Comparison of ENCODE assay signal across 8 cellular contexts in the genomic region with DNA sequence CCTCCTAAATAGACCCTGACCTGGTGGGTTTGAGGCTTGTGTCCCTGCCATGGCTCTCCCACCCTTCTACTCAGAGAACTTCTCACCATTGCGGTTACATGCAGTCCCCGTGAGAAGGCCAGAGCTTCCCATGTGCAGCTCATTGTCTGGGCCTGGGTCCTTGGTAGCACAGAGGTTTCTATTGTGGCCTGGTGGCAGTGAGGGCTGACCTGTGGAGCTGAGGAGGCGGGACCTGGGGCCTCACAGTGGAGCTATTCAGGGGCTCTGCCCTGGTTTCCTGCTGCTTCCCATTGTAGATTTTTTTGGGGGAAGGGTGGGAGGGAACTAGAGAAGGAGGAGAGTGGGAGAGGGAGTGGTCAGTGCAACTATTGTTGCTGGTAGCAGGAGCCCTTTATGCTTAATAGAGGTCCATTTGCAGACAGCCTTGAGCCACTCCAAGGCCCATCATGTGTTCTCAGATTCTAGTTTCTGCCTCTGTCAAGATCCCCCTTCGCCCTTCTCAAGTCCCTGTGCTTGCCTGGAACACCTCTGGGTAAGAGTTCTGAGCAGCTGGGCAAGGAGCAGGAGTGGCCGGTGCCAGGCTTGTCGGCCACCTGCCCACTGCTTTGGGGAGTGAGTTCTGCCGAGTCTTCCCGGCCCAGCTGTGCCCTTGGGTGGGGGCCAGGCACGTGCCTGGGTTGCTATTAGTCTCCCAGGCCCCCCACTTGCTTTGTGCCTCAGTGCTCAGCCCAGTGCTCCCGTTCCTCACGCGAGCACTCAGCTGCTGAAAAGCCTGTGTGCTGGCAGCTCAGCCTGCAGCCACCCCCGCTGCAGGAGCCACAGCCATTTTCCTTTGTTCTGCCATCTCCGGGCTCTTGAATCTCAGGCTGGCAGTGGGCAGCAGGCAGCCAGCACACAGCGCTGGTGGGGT. TPM values are rescaled to one million over a fixed set of nuclear protein-coding genes. Genes with fewer than 3 reads are reported as not detected.
DNase-seq lines count a peak whose midpoint lies in the region; ATAC-seq and TF ChIP-seq lines count a peak whose summit lies in the region.

No MANE protein-coding gene starts in this region.

- no peaks in the 10 kb centered on the region for H3K27me3 ChIP-seq in CD4-positive, CD25-positive, alpha-beta regulatory T cell (ENCODE audit: control insufficient read depth, insufficient read depth, low read length)
- no peaks in the 10 kb centered on the region for H3K27me3 ChIP-seq in Loucy (ENCODE audit: insufficient read depth, low read length, poor library complexity, severe bottlenecking)
- H3K27me3 ChIP-seq in smooth muscle cell (ENCODE audit: low read depth), result no peaks in the 10 kb centered on the region

- no peak for ATAC-seq in CD4-positive, CD25-positive, alpha-beta regulatory T cell (ENCODE audit: low read depth in 2 of 2)

- H3K9me3 ChIP-seq in CD4-positive, CD25-positive, alpha-beta regulatory T cell (ENCODE audit: control insufficient read depth in 2 of 2, low read length in 2 of 2), result no peaks in the 10 kb centered on the region
- H3K9me3 ChIP-seq in Loucy (ENCODE audit: insufficient read depth, low read depth, low read length), result no peaks in the 10 kb centered on the region
- H3K9me3 ChIP-seq in smooth muscle cell (replicated peaks; ENCODE audit: low read depth), result no peaks in the 10 kb centered on the region

- peak overlapping the region; percentile 85 for H3K27ac ChIP-seq in CD4-positive, CD25-positive, alpha-beta regulatory T cell (ENCODE audit: insufficient read depth, low read length, poor library complexity, severe bottlenecking)
- peak overlapping the region; percentile 63 for H3K27ac ChIP-seq in smooth muscle cell (ENCODE audit: low read depth)

- H3K4me3 Mint-ChIP-seq in CD4-positive, CD25-positive, alpha-beta regulatory T cell, result peak overlapping the region; percentile 79 to 100 (median 90)

- no peaks in the 10 kb centered on the region for H3F3A ChIP-seq in Loucy (ENCODE audit: low read depth)
- H3F3A ChIP-seq in smooth muscle cell (ENCODE audit: low read depth), result peaks cover 15% of the 10 kb centered on the region

- TF ChIP-seq CTCF in Loucy (conservative IDR thresholded peaks at IDR 0.05; ENCODE audit: low read length) (no peak), smooth muscle cell (IDR thresholded peaks at IDR 0.05; ENCODE audit: borderline replicate concordance, insufficient read depth, poor library complexity, severe bottlenecking) (no peak)

- no peaks in the 10 kb centered on the region for H3K27me3 Mint-ChIP-seq in CD4-positive, CD25-positive, alpha-beta regulatory T cell

- WGBS in smooth muscle cell (ENCODE audit: low lambda C conversion rate), result 52% methylated on average over 15 of the region's 15 CpGs

- no peak for DNase-seq in CD4-positive, CD25-positive, alpha-beta regulatory T cell
- DNase-seq in anterior cingulate cortex (lab: John Stamatoyannopoulos, UW) (peak in 53 of 58 donors; percentile 36 to 83 (median 67)), iPS-NIHi7 (ENCODE audit: extremely low spot score) (peak; percentile 79), smooth muscle cell (lab: John Stamatoyannopoulos, UW; ENCODE audit: unreplicated experiment) (no peak), NCI-H226 (no peak), 8988T (no peak), GDM1 (lab: John Stamatoyannopoulos, UW) (no peak)

- H3K4me2 ChIP-seq in Loucy (ENCODE audit: low read depth, low read length, poor library complexity, severe bottlenecking) (peak overlapping the region; percentile 54), smooth muscle cell (peak overlapping the region; percentile 62)

- H3K4me3 ChIP-seq in CD4-positive, CD25-positive, alpha-beta regulatory T cell (ENCODE audit: low read depth, low read length), result peak overlapping the region; percentile 93
- H3K4me3 ChIP-seq in Loucy (ENCODE audit: low read length, poor library complexity, severe bottlenecking), result peak overlapping the region; percentile 14
- H3K4me3 ChIP-seq in smooth muscle cell, result no peak overlapping the region

- peaks cover 28% of the 10 kb centered on the region for H3K36me3 Mint-ChIP-seq in CD4-positive, CD25-positive, alpha-beta regulatory T cell

- H3K4me1 ChIP-seq in CD4-positive, CD25-positive, alpha-beta regulatory T cell (ENCODE audit: control insufficient read depth, insufficient read depth, low read length, poor library complexity, severe bottlenecking), result peaks cover 100% of the 10 kb centered on the region
- H3K4me1 ChIP-seq in Loucy (ENCODE audit: insufficient read depth, low read length, poor library complexity, severe bottlenecking) (peaks cover 83% of the 10 kb centered on the region), smooth muscle cell (ENCODE audit: low read depth) (peaks cover 86% of the 10 kb centered on the region)

- no peaks in the 10 kb centered on the region for H3K9me3 Mint-ChIP-seq in CD4-positive, CD25-positive, alpha-beta regulatory T cell

- peak overlapping the region; percentile 89 to 99 (median 91) for H3K27ac Mint-ChIP-seq in CD4-positive, CD25-positive, alpha-beta regulatory T cell

- H3K9me2 ChIP-seq in Loucy (replicated peaks; ENCODE audit: low read depth, low read length), result no peaks in the 10 kb centered on the region

- peaks cover 21 to 100% (median 78%) of the 10 kb centered on the region in 4 donors for H3K4me1 Mint-ChIP-seq in CD4-positive, CD25-positive, alpha-beta regulatory T cell

- peaks cover 15% of the 10 kb centered on the region for H3K36me3 ChIP-seq in CD4-positive, CD25-positive, alpha-beta regulatory T cell (ENCODE audit: control insufficient read depth, insufficient read depth, low read length)
- no peaks in the 10 kb centered on the region; the same call in 1 of the 2 replicates for H3K36me3 ChIP-seq in Loucy (ENCODE audit: insufficient read depth, low read length)
- H3K36me3 ChIP-seq in smooth muscle cell (ENCODE audit: low read depth), result no peaks in the 10 kb centered on the region

- H4K20me1 ChIP-seq in Loucy (ENCODE audit: insufficient read depth, low read length, poor library complexity, severe bottlenecking) (peaks cover 13% of the 10 kb centered on the region), smooth muscle cell (ENCODE audit: low read depth) (peaks cover 87% of the 10 kb centered on the region)

- H2AFZ ChIP-seq in Loucy (ENCODE audit: low read length) (no peak overlapping the region), smooth muscle cell (ENCODE audit: low read depth) (no peak overlapping the region)

- H3K9ac ChIP-seq in Loucy (ENCODE audit: low read depth, low read length, poor library complexity, severe bottlenecking) (peak overlapping the region; percentile 61), smooth muscle cell (ENCODE audit: low read depth) (no peak overlapping the region)

- H3K79me2 ChIP-seq in Loucy (ENCODE audit: insufficient read depth, low read length), result peaks cover 100% of the 10 kb centered on the region
- H3K79me2 ChIP-seq in smooth muscle cell (ENCODE audit: low read depth), result peaks cover 96% of the 10 kb centered on the region

RNA-seq across cellular contexts. Expression of gene TSPAN14, which starts 10.7 kb away (rescaled TPM):
- 198 TPM for total RNA-seq in CD4-positive, CD25-positive, alpha-beta regulatory T cell
- polyA plus RNA-seq in CD4-positive, CD25-positive, alpha-beta regulatory T cell, result 100 to 1,000 TPM; 157 to 270 (median 180) TPM
- total RNA-seq in smooth muscle cell, result 39.8 and 42.7 TPM in 2 replicates
- 46.3 and 82.5 TPM in 2 replicates for polyA plus RNA-seq in smooth muscle cell

RNA-seq across cellular contexts. Expression of gene PRXL2A, which starts 56.5 kb away (rescaled TPM):
- total RNA-seq in CD4-positive, CD25-positive, alpha-beta regulatory T cell, result 0.76 TPM
- 1 to 10 TPM; 1.4 to 8.3 (median 3.5) TPM for polyA plus RNA-seq in CD4-positive, CD25-positive, alpha-beta regulatory T cell
- 28.8 and 43.6 TPM in 2 replicates for total RNA-seq in smooth muscle cell
- polyA plus RNA-seq in smooth muscle cell, result 80.0 and 82.0 TPM in 2 replicates

Comparison
In these comparisons a context has a peak if more than half of its experiments do, and no peak if none do; other contexts are left out.
1. DNase-seq: peak in anterior cingulate cortex (53 of 58) and iPS-NIHi7 (single experiment); none in CD4-positive, CD25-positive, alpha-beta regulatory T cell (0 of 3), smooth muscle cell (single experiment), NCI-H226 (single experiment), 8988T (single experiment) and GDM1 (single experiment).
2. RNA of gene PRXL2A, which starts 56.5 kb away (total RNA-seq): 28.8 to 43.6 TPM in smooth muscle cell; 0.76 TPM in CD4-positive, CD25-positive, alpha-beta regulatory T cell (single experiment); every median in the first group is over 10 times any median in the second.